In the genomic region with DNA sequence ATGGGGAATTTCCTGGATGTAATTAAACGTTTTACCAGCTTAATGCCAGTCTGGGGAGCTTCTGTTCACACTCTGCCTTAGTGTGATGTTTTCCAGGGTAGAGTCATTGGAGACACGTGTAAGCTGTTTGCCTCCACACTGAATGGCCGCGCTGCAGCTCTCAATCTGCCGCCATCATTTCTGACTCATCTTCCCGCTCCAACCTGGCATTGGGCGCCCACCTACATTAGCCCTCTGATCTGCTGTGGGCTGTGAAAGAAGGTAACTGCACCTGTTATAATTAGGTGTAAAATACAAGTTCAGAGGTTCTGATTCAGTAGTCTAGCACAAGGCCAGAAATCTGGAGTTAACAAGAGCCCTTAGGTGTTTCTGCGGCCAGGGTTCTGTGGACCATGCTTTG, we compare ENCODE assay signal across 16 cellular contexts. TPM values are rescaled to one million over a fixed set of nuclear protein-coding genes. Genes with fewer than 3 reads are reported as not detected.
DNase-seq lines count a peak whose midpoint lies in the region; ATAC-seq and TF ChIP-seq lines count a peak whose summit lies in the region.
"Had no signal": no experiment of that assay in that cellular context is flagged by ENCODE, and none has a peak within 500 bp of the region (broad histone marks: within the 10 kb centered on the region; RNA-seq: fewer than 3 reads in every experiment).

No MANE protein-coding gene starts in this region.

- DNase-seq in cardiac septum (ENCODE audit: low spot score) (peak; percentile 10), right atrium auricular region (ENCODE audit: low spot score) (no peak), adipocyte (ENCODE audit: low read depth) (no peak), esophagus muscularis mucosa (ENCODE audit: extremely low spot score) (no peak), tibial artery (peak in 1 of 2 donors; percentile 51), chondrocyte (ENCODE audit: low spot score) (no peak)
- DNase-seq: C1 segment of cervical spinal cord; Calu3; CD4-positive, alpha-beta T cell; DMS 273 treated with DMSO at 0.1 percent for 48 hours; H9 had no signal

- peak overlapping the region; percentile 76 for H3K9ac ChIP-seq in adipocyte (ENCODE audit: low read length)

- no peak for TF ChIP-seq EP300 in esophagus muscularis mucosa (IDR thresholded peaks at IDR 0.05)

- no peaks in the 10 kb centered on the region for H3K9me3 ChIP-seq in right atrium auricular region
- no peaks in the 10 kb centered on the region for H3K9me3 ChIP-seq in adipocyte (ENCODE audit: control insufficient read depth, low read length)
- no peaks in the 10 kb centered on the region for H3K9me3 ChIP-seq in esophagus muscularis mucosa
- H3K9me3 ChIP-seq in tibial artery = no peaks in the 10 kb centered on the region

- ATAC-seq in HG03378 (IDR thresholded peaks at IDR 0.05; ENCODE audit: unreplicated experiment) (no peak), HG03196 (IDR thresholded peaks at IDR 0.05; ENCODE audit: unreplicated experiment) (no peak)
- ATAC-seq: GM23338, HepG2 had no signal

- H3K4me3 Mint-ChIP-seq in chondrocyte (ENCODE audit: unreplicated experiment) = no peak overlapping the region
- H3K4me3 Mint-ChIP-seq: B cell; CD4-positive, alpha-beta T cell; GM23338 had no signal

- H3K36me3 ChIP-seq in right atrium auricular region = no peaks in the 10 kb centered on the region
- H3K36me3 ChIP-seq in adipocyte (ENCODE audit: control insufficient read depth, insufficient read depth, low read length, severe bottlenecking) = no peaks in the 10 kb centered on the region
- H3K36me3 ChIP-seq in esophagus muscularis mucosa = no peaks in the 10 kb centered on the region
- H3K36me3 ChIP-seq in tibial artery = no peaks in the 10 kb centered on the region

- H3K4me1 ChIP-seq in right atrium auricular region = peaks cover 0 to 21% of the 10 kb centered on the region in 2 donors
- H3K4me1 ChIP-seq in adipocyte (ENCODE audit: control insufficient read depth, insufficient read depth, low read length) = peaks cover 47% of the 10 kb centered on the region
- peaks cover 23 to 47% (median 38%) of the 10 kb centered on the region in 4 donors for H3K4me1 ChIP-seq in esophagus muscularis mucosa
- H3K4me1 ChIP-seq in tibial artery = peaks cover 0 to 53% (median 35%) of the 10 kb centered on the region in 4 donors

- WGBS in esophagus muscularis mucosa = 92% methylated on average over 8 of the region's 8 CpGs

- H3K27me3 ChIP-seq in right atrium auricular region (no peaks in the 10 kb centered on the region), adipocyte (replicated peaks; ENCODE audit: control insufficient read depth, insufficient read depth, low read length) (no peaks in the 10 kb centered on the region), esophagus muscularis mucosa (no peaks in the 10 kb centered on the region), tibial artery (no peaks in the 10 kb centered on the region)

- intact Hi-C loops in cardiac septum (cut with DNase I) = no loop called here
- intact Hi-C loops in esophagus muscularis mucosa (cut with DNase I) = no loop called here
- intact Hi-C loops in tibial artery (cut with DNase I; ENCODE audit: low total_unique reads) = no loop called here

- no peaks in the 10 kb centered on the region for H3K9me3 Mint-ChIP-seq in chondrocyte (ENCODE audit: low read depth)
- H3K9me3 Mint-ChIP-seq: CD4-positive, alpha-beta T cell; H9 had no signal

- no peak overlapping the region for H3K27ac Mint-ChIP-seq in chondrocyte (ENCODE audit: unreplicated experiment)
- H3K27ac Mint-ChIP-seq: B cell; CD4-positive, alpha-beta T cell; H9 had no signal

- H3K4me1 Mint-ChIP-seq in chondrocyte (ENCODE audit: low read depth) = peaks cover 49% of the 10 kb centered on the region
- H3K4me1 Mint-ChIP-seq: B cell had no signal

- peak overlapping the region in 1 of 2 donors; percentile 73 for H3K27ac ChIP-seq in right atrium auricular region
- H3K27ac ChIP-seq in esophagus muscularis mucosa (replicated peaks in 1 of 4) = peak overlapping the region in 3 of 4 donors; percentile 76 to 80 (median 78)
- H3K27ac ChIP-seq in tibial artery = peak overlapping the region; percentile 62 to 85

- peaks cover 18% of the 10 kb centered on the region for H3K36me3 Mint-ChIP-seq in chondrocyte (ENCODE audit: low read depth)

- no peak overlapping the region for H3K4me3 ChIP-seq in right atrium auricular region
- H3K4me3 ChIP-seq in adipocyte (ENCODE audit: low read length) = no peak overlapping the region
- no peak overlapping the region for H3K4me3 ChIP-seq in esophagus muscularis mucosa
- H3K4me3 ChIP-seq in tibial artery = no peak overlapping the region
- H3K4me3 ChIP-seq: GM23338 had no signal

- H3K27me3 Mint-ChIP-seq in chondrocyte (ENCODE audit: low read depth) = no peaks in the 10 kb centered on the region

- no peak for TF ChIP-seq POLR2A in esophagus muscularis mucosa (IDR thresholded peaks at IDR 0.05; ENCODE audit: low read depth)

- TF ChIP-seq CTCF in right atrium auricular region (IDR thresholded peaks at IDR 0.05) = no peak
- no peak for TF ChIP-seq CTCF in esophagus muscularis mucosa (IDR thresholded peaks at IDR 0.05)
- no peak for TF ChIP-seq CTCF in tibial artery (IDR thresholded peaks at IDR 0.05)
- TF ChIP-seq CTCF in chondrocyte (IDR thresholded peaks at IDR 0.05) = no peak

RNA-seq across cellular contexts. Expression of gene MN1, which starts 54.6 kb away (rescaled TPM):
- total RNA-seq in cardiac septum (6.4 TPM), right atrium auricular region (10 to 100 TPM; 13.0 to 14.3 TPM), esophagus muscularis mucosa (10 to 100 TPM; 16.2 to 47.3 (median 29.0) TPM), chondrocyte (119 to 156 TPM (median 121 TPM) in 3 replicates)
- total RNA-seq: HepG2 had no signal
